11 cellular contexts compared by ENCODE assay signal in genomic region chr10:44395902-44396670, GRCh38. TPM values are rescaled to one million over a fixed set of nuclear protein-coding genes. Genes with fewer than 3 reads are reported as not detected.
"Had no signal": no experiment of that assay in that cellular context is flagged by ENCODE, and none has a peak within 500 bp of the region (broad histone marks: within the 10 kb centered on the region; RNA-seq: fewer than 3 reads in every experiment).

No MANE protein-coding gene starts in this region.

- DNase-seq: activated CD4-positive, CD25-positive, alpha-beta regulatory T cell; activated naive CD4-positive, alpha-beta T cell; effector CD8-positive, alpha-beta T cell; nucleus accumbens; stimulated activated CD4-positive, alpha-beta T cell treated with anti-CD3 and anti-CD28 coated beads, Interleukin-4, amount 100 ng/mL, for 4 hours; stomach; T-helper 2 cell had no signal

- H3K27ac ChIP-seq: ascending aorta, gastroesophageal sphincter, stomach, thoracic aorta had no signal

- H3K27me3 ChIP-seq: ascending aorta had no signal

- H3K36me3 ChIP-seq: ascending aorta, gastroesophageal sphincter, stomach, thoracic aorta had no signal

- H3K4me1 ChIP-seq: ascending aorta, gastroesophageal sphincter, stomach had no signal

- H3K9me3 ChIP-seq: ascending aorta, gastroesophageal sphincter, stomach, thoracic aorta had no signal

- H3K4me3 ChIP-seq: ascending aorta, gastroesophageal sphincter, stomach, thoracic aorta had no signal

- ATAC-seq: gastroesophageal sphincter had no signal

RNA-seq across cellular contexts. Expression of gene CXCL12, which starts 11.2 kb away (rescaled TPM):
- polyA plus RNA-seq: keratinocyte had no signal
